ENCODE assay signal across 8 cellular contexts in the genomic region with DNA sequence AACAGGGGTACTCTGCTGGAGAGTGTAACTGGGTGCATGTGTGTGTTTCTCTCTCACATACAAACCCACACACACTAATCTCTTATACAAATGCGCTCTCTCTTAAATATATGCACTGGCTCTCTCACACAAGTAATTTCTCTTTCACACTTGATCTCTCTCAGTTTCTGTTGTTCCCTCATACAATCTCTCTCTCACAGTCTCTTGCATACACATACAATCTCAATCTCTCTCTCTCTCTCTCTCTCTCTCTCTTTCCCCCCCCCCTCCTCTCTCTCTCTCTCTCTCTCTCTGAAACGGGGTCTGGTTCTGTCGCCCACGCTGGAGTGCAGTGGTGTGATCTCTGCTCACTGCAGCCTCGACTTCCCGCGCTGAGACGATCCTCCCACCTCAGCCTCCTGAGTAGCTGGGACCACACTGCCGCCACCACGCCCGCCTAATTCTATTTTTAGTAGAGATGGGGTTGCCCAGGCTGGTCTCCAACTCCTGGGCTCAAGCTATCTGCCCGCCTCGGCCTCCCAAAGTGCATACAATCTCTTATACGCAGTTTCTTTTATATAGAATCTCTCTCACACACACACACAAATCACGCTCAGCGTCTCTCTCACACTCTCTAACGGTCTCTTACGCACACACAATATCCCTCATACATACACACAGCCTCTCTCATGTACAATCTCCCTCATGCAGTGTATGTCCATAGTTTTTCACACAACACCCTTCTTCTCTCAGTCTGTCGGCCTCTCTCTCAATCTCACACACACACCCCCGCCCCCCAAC. TPM values are rescaled to one million over a fixed set of nuclear protein-coding genes. Genes with fewer than 3 reads are reported as not detected.
DNase-seq lines count a peak whose midpoint lies in the region; ATAC-seq and TF ChIP-seq lines count a peak whose summit lies in the region.

No MANE protein-coding gene starts in this region.

- TF ChIP-seq CTCF in OCI-LY1 (IDR thresholded peaks at IDR 0.05; ENCODE audit: low read length) (no peak), osteocyte (IDR thresholded peaks at IDR 0.05) (no peak)

- no peaks in the 10 kb centered on the region for H3K9me2 ChIP-seq in OCI-LY1 (ENCODE audit: low read depth, low read length)

- H3K36me3 ChIP-seq in CD4-positive, CD25-positive, alpha-beta regulatory T cell (ENCODE audit: control insufficient read depth, insufficient read depth, low read length): no peaks in the 10 kb centered on the region
- H3K36me3 ChIP-seq in OCI-LY1 (ENCODE audit: insufficient read depth, low read length) (no peaks in the 10 kb centered on the region), endocrine pancreas (ENCODE audit: control insufficient read depth, insufficient read depth, low read length) (no peaks in the 10 kb centered on the region)

- H3K27me3 ChIP-seq in CD4-positive, CD25-positive, alpha-beta regulatory T cell (ENCODE audit: control insufficient read depth, insufficient read depth, low read length): no peaks in the 10 kb centered on the region
- 0 out of 2 replicates have a peak, but pooled peaks cover 6% of the 10 kb centered on the region for H3K27me3 ChIP-seq in OCI-LY1 (ENCODE audit: insufficient read depth, low read length)
- no peaks in the 10 kb centered on the region for H3K27me3 ChIP-seq in endocrine pancreas (ENCODE audit: control insufficient read depth, insufficient read depth, low read length)

- H3K4me2 ChIP-seq in OCI-LY1 (ENCODE audit: low read length): peak overlapping the region; percentile 91

- H3K9me3 Mint-ChIP-seq in CD4-positive, CD25-positive, alpha-beta regulatory T cell: no peaks in the 10 kb centered on the region
- no peaks in the 10 kb centered on the region for H3K9me3 Mint-ChIP-seq in osteocyte (ENCODE audit: unreplicated experiment)

- no peaks in the 10 kb centered on the region for H4K20me1 ChIP-seq in OCI-LY1 (ENCODE audit: insufficient read depth, low read length)

- H3K27ac ChIP-seq in CD4-positive, CD25-positive, alpha-beta regulatory T cell (ENCODE audit: insufficient read depth, low read length, poor library complexity, severe bottlenecking): peak overlapping the region; percentile 64
- H3K27ac ChIP-seq in OCI-LY1 (ENCODE audit: low read depth, low read length, poor library complexity, severe bottlenecking): no peak overlapping the region

- H3K4me1 Mint-ChIP-seq in CD4-positive, CD25-positive, alpha-beta regulatory T cell: peaks cover 5 to 54% (median 27%) of the 10 kb centered on the region in 4 donors
- peaks cover 11% of the 10 kb centered on the region for H3K4me1 Mint-ChIP-seq in osteocyte (ENCODE audit: unreplicated experiment)

- H3F3A ChIP-seq in OCI-LY1 (ENCODE audit: insufficient read depth, low read length): no peaks in the 10 kb centered on the region

- H3K9ac ChIP-seq in OCI-LY1 (ENCODE audit: low read length): no peak overlapping the region
- H3K9ac ChIP-seq in endocrine pancreas (ENCODE audit: control insufficient read depth, insufficient read depth, low read length): peak overlapping the region; percentile 5

- H2AFZ ChIP-seq in OCI-LY1 (ENCODE audit: low read length): no peak overlapping the region

- H3K4me3 ChIP-seq in CD4-positive, CD25-positive, alpha-beta regulatory T cell (ENCODE audit: low read depth, low read length): peak overlapping the region; percentile 72
- H3K4me3 ChIP-seq in OCI-LY1 (ENCODE audit: low read depth, low read length, poor library complexity, severe bottlenecking): peak overlapping the region; percentile 70
- no peak overlapping the region for H3K4me3 ChIP-seq in endocrine pancreas (ENCODE audit: control insufficient read depth, insufficient read depth, low read length)

- H3K4me1 ChIP-seq in CD4-positive, CD25-positive, alpha-beta regulatory T cell (ENCODE audit: control insufficient read depth, insufficient read depth, low read length, poor library complexity, severe bottlenecking): peaks cover 8% of the 10 kb centered on the region
- peaks cover 12% of the 10 kb centered on the region for H3K4me1 ChIP-seq in OCI-LY1 (ENCODE audit: insufficient read depth, low read length, severe bottlenecking)
- H3K4me1 ChIP-seq in endocrine pancreas (ENCODE audit: control insufficient read depth, insufficient read depth, low read length): peaks cover 12% of the 10 kb centered on the region

- no peak for DNase-seq in CD4-positive, CD25-positive, alpha-beta regulatory T cell
- DNase-seq in osteocyte (ENCODE audit: extremely low spot score, unreplicated experiment) (no peak), SIG-M5 (lab: John Stamatoyannopoulos, UW) (no peak), cortex of kidney (lab: John Stamatoyannopoulos, UW) (no peak), NCI-H1436 treated with DMSO at 0.1 percent for 48 hours (lab: John Stamatoyannopoulos, UW) (no peak)

- ATAC-seq in CD4-positive, CD25-positive, alpha-beta regulatory T cell (ENCODE audit: low read depth in 2 of 2): no peak
- no peak for ATAC-seq in HG02981 (IDR thresholded peaks at IDR 0.05; ENCODE audit: unreplicated experiment)

- H3K9me3 ChIP-seq in CD4-positive, CD25-positive, alpha-beta regulatory T cell (ENCODE audit: control insufficient read depth in 2 of 2, low read length in 2 of 2): no peaks in the 10 kb centered on the region
- H3K9me3 ChIP-seq in OCI-LY1 (ENCODE audit: low read length) (no peaks in the 10 kb centered on the region), endocrine pancreas (ENCODE audit: control insufficient read depth, low read length) (no peaks in the 10 kb centered on the region)

- H3K27ac Mint-ChIP-seq in CD4-positive, CD25-positive, alpha-beta regulatory T cell: peak overlapping the region; percentile 12 to 26 (median 24)
- H3K27ac Mint-ChIP-seq in osteocyte (ENCODE audit: unreplicated experiment): no peak overlapping the region

- H3K36me3 Mint-ChIP-seq in CD4-positive, CD25-positive, alpha-beta regulatory T cell: no peaks in the 10 kb centered on the region
- no peaks in the 10 kb centered on the region for H3K36me3 Mint-ChIP-seq in osteocyte (ENCODE audit: unreplicated experiment)

- peaks cover 5% of the 10 kb centered on the region for H3K27me3 Mint-ChIP-seq in CD4-positive, CD25-positive, alpha-beta regulatory T cell
- peaks cover 36% of the 10 kb centered on the region for H3K27me3 Mint-ChIP-seq in osteocyte (ENCODE audit: unreplicated experiment)

- no peaks in the 10 kb centered on the region for H3K79me2 ChIP-seq in OCI-LY1 (ENCODE audit: insufficient read depth, low read length)

- H3K4me3 Mint-ChIP-seq in CD4-positive, CD25-positive, alpha-beta regulatory T cell: peak overlapping the region; percentile 77 to 82 (median 80)
- peak overlapping the region; percentile 55 for H3K4me3 Mint-ChIP-seq in osteocyte (ENCODE audit: unreplicated experiment)

RNA-seq across cellular contexts. Expression of a gene that starts 0.5 kb away (rescaled TPM):
- total RNA-seq in CD4-positive, CD25-positive, alpha-beta regulatory T cell: 3.9 TPM
- 1 to 10 TPM; 3.0 to 4.9 (median 3.5) TPM for polyA plus RNA-seq in CD4-positive, CD25-positive, alpha-beta regulatory T cell
- 0.18 and 0.19 TPM in 2 replicates for total RNA-seq in osteocyte
